Comparison of ENCODE assay signal across 23 cellular contexts in the genomic region with DNA sequence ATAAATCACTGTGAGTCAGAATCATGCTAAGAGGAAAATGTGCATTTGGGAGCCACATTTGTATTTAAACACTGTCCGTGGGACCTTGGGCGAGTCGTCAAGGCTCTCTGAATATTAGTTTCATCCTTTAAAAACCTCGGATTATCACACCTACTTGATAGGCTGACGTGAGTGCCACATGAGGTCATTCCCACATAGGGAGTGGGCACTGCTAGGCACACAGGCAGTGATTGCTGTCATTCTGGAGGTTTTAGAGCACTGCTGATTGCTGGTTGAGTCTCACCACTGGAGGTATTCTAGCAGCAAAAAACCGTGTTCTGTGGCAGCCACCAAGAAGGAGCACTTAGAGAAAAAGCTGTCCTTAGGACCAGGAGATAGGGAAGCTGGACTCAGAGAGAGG. TPM values are rescaled to one million over a fixed set of nuclear protein-coding genes. Genes with fewer than 3 reads are reported as not detected.
A peak's percentile ranks its signal among the peaks of the same experiment; 100 is the strongest.
DNase-seq lines count a peak whose midpoint lies in the region; ATAC-seq and TF ChIP-seq lines count a peak whose summit lies in the region.
"Had no signal": no experiment of that assay in that cellular context is flagged by ENCODE, and none has a peak within 500 bp of the region (broad histone marks: within the 10 kb centered on the region; RNA-seq: fewer than 3 reads in every experiment).

No MANE protein-coding gene starts in this region.

- no peak overlapping the region for H3K27ac Mint-ChIP-seq in neural progenitor cell
- H3K27ac Mint-ChIP-seq: activated naive CD4-positive, alpha-beta T cell treated with anti-CD3 and anti-CD28 coated beads, Interleukin-2, amount 50 U/mL, for 72 hours; dendritic cell treated with granulocyte-macrophage colony-stimulating factor and Interleukin-4, amounts not matched to agents 40 ng/mL and 50 ng/mL, for 4 days; type B pancreatic cell had no signal

- H3F3A ChIP-seq in neural progenitor cell (ENCODE audit: low read depth), result peaks cover 3% of the 10 kb centered on the region

- H3K27me3 Mint-ChIP-seq in neural progenitor cell (ENCODE audit: insufficient read depth, low read depth), result no peaks in the 10 kb centered on the region
- H3K27me3 Mint-ChIP-seq: dendritic cell treated with granulocyte-macrophage colony-stimulating factor and Interleukin-4, amounts not matched to agents 40 ng/mL and 50 ng/mL, for 4 days; type B pancreatic cell had no signal

- H3K27ac ChIP-seq in gastroesophageal sphincter (peak overlapping the region; percentile 9 to 83 (median 80)), neural progenitor cell (no peak overlapping the region), vagina (peak overlapping the region; percentile 17)
- H3K27ac ChIP-seq: 22Rv1, right lobe of liver had no signal

- no peaks in the 10 kb centered on the region for H3K36me3 ChIP-seq in gastroesophageal sphincter
- H3K36me3 ChIP-seq in neural progenitor cell, result no peaks in the 10 kb centered on the region
- H3K36me3 ChIP-seq in vagina, result no peaks in the 10 kb centered on the region
- H3K36me3 ChIP-seq: BE2C, brain microvascular endothelial cell, right lobe of liver had no signal

- H3K4me1 ChIP-seq in gastroesophageal sphincter (peaks cover 2 to 48% (median 4%) of the 10 kb centered on the region in 3 donors), neural progenitor cell (no peaks in the 10 kb centered on the region), vagina (no peaks in the 10 kb centered on the region)
- H3K4me1 ChIP-seq: BE2C, Caco-2, right lobe of liver had no signal

- WGBS in gastroesophageal sphincter (ENCODE audit: low coverage in 1 of 2), 2 donors, result 27 to 59% methylated on average over 6 of the region's 6 CpGs

- H3K27me3 ChIP-seq in gastroesophageal sphincter, result no peaks in the 10 kb centered on the region
- H3K27me3 ChIP-seq in neural progenitor cell, result no peaks in the 10 kb centered on the region
- no peaks in the 10 kb centered on the region for H3K27me3 ChIP-seq in vagina
- H3K27me3 ChIP-seq: BE2C, brain microvascular endothelial cell, right lobe of liver had no signal

- TF ChIP-seq CTCF in gastroesophageal sphincter (IDR thresholded peaks at IDR 0.05) (no peak), neural progenitor cell (IDR thresholded peaks at IDR 0.05) (no peak), vagina (IDR thresholded peaks at IDR 0.05) (no peak)

- peak overlapping the region; percentile 74 for H2AFZ ChIP-seq in neural progenitor cell (replicated peaks)

- no peak for TF ChIP-seq EP300 in gastroesophageal sphincter (IDR thresholded peaks at IDR 0.05)

- no peaks in the 10 kb centered on the region for H3K9me3 Mint-ChIP-seq in neural progenitor cell
- H3K9me3 Mint-ChIP-seq: activated naive CD4-positive, alpha-beta T cell treated with anti-CD3 and anti-CD28 coated beads, Interleukin-2, amount 50 U/mL, for 72 hours; dendritic cell treated with granulocyte-macrophage colony-stimulating factor and Interleukin-4, amounts not matched to agents 40 ng/mL and 50 ng/mL, for 4 days; type B pancreatic cell had no signal

- H3K4me2 ChIP-seq in neural progenitor cell, result no peak overlapping the region

- H3K4me3 Mint-ChIP-seq in neural progenitor cell, result no peak overlapping the region
- H3K4me3 Mint-ChIP-seq: dendritic cell treated with granulocyte-macrophage colony-stimulating factor and Interleukin-4, amounts not matched to agents 40 ng/mL and 50 ng/mL, for 4 days; type B pancreatic cell had no signal

- H3K79me2 ChIP-seq in neural progenitor cell (ENCODE audit: low read depth), result no peaks in the 10 kb centered on the region

- no peak for ATAC-seq in gastroesophageal sphincter
- no peak for ATAC-seq in HG03097 (IDR thresholded peaks at IDR 0.05; ENCODE audit: low FRiP score, unreplicated experiment)
- ATAC-seq: activated naive CD4-positive, alpha-beta T cell treated with anti-CD3 and anti-CD28 coated beads, Interleukin-2, amount 50 U/mL, for 72 hours; left lobe of liver; Panc1; right lobe of liver had no signal

- H4K20me1 ChIP-seq in neural progenitor cell (ENCODE audit: low read depth), result no peaks in the 10 kb centered on the region

- TF ChIP-seq POLR2A in gastroesophageal sphincter (IDR thresholded peaks at IDR 0.05) (no peak), vagina (IDR thresholded peaks at IDR 0.05) (no peak)

- H3K4me3 ChIP-seq in gastroesophageal sphincter (no peak overlapping the region), neural progenitor cell (no peak overlapping the region), vagina (no peak overlapping the region)
- H3K4me3 ChIP-seq: right lobe of liver had no signal

- DNase-seq in NCI-H82 (lab: John Stamatoyannopoulos, UW), result peak; percentile 31
- DNase-seq in NCI-H82 treated with DMSO at 0.1 percent for 48 hours (lab: John Stamatoyannopoulos, UW; ENCODE audit: unreplicated experiment), result no peak
- DNase-seq in neural progenitor cell (ENCODE audit: low spot score), result no peak
- DNase-seq in vagina (ENCODE audit: extremely low spot score in 2 of 2), result no peak
- DNase-seq in NCI-H748 (lab: John Stamatoyannopoulos, UW; ENCODE audit: unreplicated experiment), result no peak
- DNase-seq in anterior cingulate cortex (lab: John Stamatoyannopoulos, UW), result no peak
- DNase-seq: BE2C; brain microvascular endothelial cell; Caco-2; NCI-H1092 treated with DMSO at 0.1 percent for 48 hours; NCI-H2081 treated with DMSO at 0.1 percent for 48 hours; NCI-H69; right lobe of liver; stimulated activated CD4-positive, alpha-beta T cell treated with anti-CD3 and anti-CD28 coated beads, Interleukin-1b, Interleukin-23, amount 100 ng/mL, for 48 hours; stimulated activated naive CD4-positive, alpha-beta T cell had no signal

- peaks cover 4% of the 10 kb centered on the region for H3K4me1 Mint-ChIP-seq in neural progenitor cell

- no peak overlapping the region for H3K9ac ChIP-seq in neural progenitor cell

- H3K9me3 ChIP-seq in gastroesophageal sphincter (no peaks in the 10 kb centered on the region), neural progenitor cell (ENCODE audit: low read depth) (no peaks in the 10 kb centered on the region), vagina (no peaks in the 10 kb centered on the region)
- H3K9me3 ChIP-seq: BE2C, Caco-2, right lobe of liver had no signal

- intact Hi-C loops in vagina (cut with DNase I), result no loop called here

- H3K36me3 Mint-ChIP-seq in neural progenitor cell, result no peaks in the 10 kb centered on the region
- H3K36me3 Mint-ChIP-seq: activated naive CD4-positive, alpha-beta T cell treated with anti-CD3 and anti-CD28 coated beads, Interleukin-2, amount 50 U/mL, for 72 hours; type B pancreatic cell had no signal

RNA-seq across cellular contexts. Expression of gene POLR2M, which starts 20.8 kb away (rescaled TPM):
- 10 to 100 TPM; 47.3 to 80.5 (median 59.0) TPM for total RNA-seq in gastroesophageal sphincter
- 204 and 1,069 TPM in 2 replicates for total RNA-seq in neural progenitor cell (ENCODE audit: low replicate concordance)
- 204 TPM for total RNA-seq in vagina
